ENCODE assay signal across 2 cellular contexts in genomic region chr21:29190920-29191319, GRCh38.
TF ChIP-seq lines count a peak whose summit lies in the region.

No MANE protein-coding gene starts in this region.

TF ChIP-seq in GM12878, 131 proteins besides CTCF, POLR2A, EP300 and RAD21 (continued from another document):
- TF ChIP-seq ZBTB40 (IDR thresholded peaks at IDR 0.05; ENCODE audit: borderline replicate concordance) (no peak), DPF2 (IDR thresholded peaks at IDR 0.05) (no peak), ETV6 (conservative IDR thresholded peaks at IDR 0.05 in 1 of 2, IDR thresholded peaks at IDR 0.05 in 1 of 2; ENCODE audit: borderline replicate concordance in 1 of 2, low read depth in 1 of 2) (no peak), IRF3 (IDR thresholded peaks at IDR 0.05) (no peak), HDAC6 (IDR thresholded peaks at IDR 0.05; ENCODE audit: unreplicated experiment) (no peak), RBBP5 (conservative IDR thresholded peaks at IDR 0.05) (no peak), ZNF384 (IDR thresholded peaks at IDR 0.05; ENCODE audit: borderline replicate concordance, low read depth, low read length) (no peak), YY1 (IDR thresholded peaks at IDR 0.05; ENCODE audit: low read depth, low read length) (no peak), ATF2 (IDR thresholded peaks at IDR 0.05; ENCODE audit: low read length) (no peak), JUND (IDR thresholded peaks at IDR 0.05; ENCODE audit: low read depth, low read length) (no peak)

TF ChIP-seq in liver, 16 proteins besides CTCF, POLR2A, EP300 and RAD21 (continued from another document):
- TF ChIP-seq REST (IDR thresholded peaks at IDR 0.05): peak; percentile 71
- peak; percentile 75 for TF ChIP-seq MAX (IDR thresholded peaks at IDR 0.05)
- peak; percentile 58 to 82 for TF ChIP-seq RXRA (IDR thresholded peaks at IDR 0.05)
- TF ChIP-seq NR2F2 (IDR thresholded peaks at IDR 0.05): no peak
- TF ChIP-seq FOXA1 (IDR thresholded peaks at IDR 0.05): no peak
- peak; percentile 70 to 80 for TF ChIP-seq JUND (IDR thresholded peaks at IDR 0.05)
- TF ChIP-seq HNF4A (conservative IDR thresholded peaks at IDR 0.05): peak; percentile 48 to 72
- TF ChIP-seq EGR1 (IDR thresholded peaks at IDR 0.05; ENCODE audit: low read depth in 2 of 2): peak in 1 of 2 donors; percentile 46
- TF ChIP-seq HNF4G (IDR thresholded peaks at IDR 0.05): no peak
- TF ChIP-seq YY1 (IDR thresholded peaks at IDR 0.05): peak; percentile 80
- no peak for TF ChIP-seq ATF3 (IDR thresholded peaks at IDR 0.05)
- TF ChIP-seq GABPA (IDR thresholded peaks at IDR 0.05 in 1 of 2, conservative IDR thresholded peaks at IDR 0.05 in 1 of 2): peak in 1 of 2 donors; percentile 23
- TF ChIP-seq SP1 (IDR thresholded peaks at IDR 0.05): peak; percentile 57
